In the genomic region with DNA sequence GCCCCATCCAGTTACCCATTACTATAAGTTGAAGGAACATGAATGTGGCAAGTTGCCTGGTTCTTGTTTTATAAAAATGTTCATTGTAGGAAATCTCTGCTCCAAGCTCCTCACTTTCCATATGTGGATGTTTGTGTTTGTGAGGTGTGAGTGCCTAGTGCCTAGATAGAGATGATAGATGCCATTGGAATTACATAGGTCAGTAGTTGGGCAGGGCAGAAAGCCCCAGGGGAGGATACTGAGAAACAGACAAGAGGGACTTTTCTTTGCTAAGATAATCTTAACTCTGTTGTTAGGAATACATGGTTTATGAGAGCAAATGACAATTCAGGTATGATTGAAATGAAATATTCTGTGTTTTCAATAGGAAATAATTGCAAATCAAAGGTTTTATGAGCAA, we compare ENCODE assay signal across 30 cellular contexts.
"Had no signal": no experiment of that assay in that cellular context is flagged by ENCODE, and none has a peak within 500 bp of the region (broad histone marks: within the 10 kb centered on the region; RNA-seq: fewer than 3 reads in every experiment).

No MANE protein-coding gene starts in this region.

- ATAC-seq: activated CD4-positive, alpha-beta T cell treated with anti-CD3 and anti-CD28 coated beads for 36 hours; activated CD8-positive, alpha-beta T cell treated with anti-CD3 and anti-CD28 coated beads, Interleukin-2, amount 10 ng/mL, durations not matched to agents 7 days and 5 days; activated naive CD4-positive, alpha-beta T cell treated with anti-CD3 and anti-CD28 coated beads, Interleukin-2, amount 50 U/mL, for 72 hours; activated T-cell treated with anti-CD3 and anti-CD28 coated beads, Interleukin-2, amount 50 U/mL, for 72 hours; foreskin keratinocyte; gastrocnemius medialis; heart left ventricle had no signal

- H3K27ac ChIP-seq: ascending aorta, brain microvascular endothelial cell, cardiac muscle cell, colonic mucosa, esophagus muscularis mucosa, foreskin keratinocyte, gastrocnemius medialis, heart left ventricle had no signal

- H3K36me3 Mint-ChIP-seq: activated CD4-positive, alpha-beta memory T cell treated with anti-CD3 and anti-CD28 coated beads for 36 hours; activated naive CD4-positive, alpha-beta T cell treated with anti-CD3 and anti-CD28 coated beads, Interleukin-2, amount 10 ng/mL, durations not matched to agents 7 days and 5 days; activated naive CD8-positive, alpha-beta T cell treated with anti-CD3 and anti-CD28 coated beads, Interleukin-2, amount 10 ng/mL, durations not matched to agents 7 days and 5 days had no signal

- H3K4me1 ChIP-seq: ascending aorta, colonic mucosa, gastrocnemius medialis had no signal

- H3K27ac Mint-ChIP-seq: activated CD4-positive, alpha-beta memory T cell treated with anti-CD3 and anti-CD28 coated beads for 36 hours; activated CD4-positive, alpha-beta T cell treated with anti-CD3 and anti-CD28 coated beads for 36 hours; activated CD4-positive, alpha-beta T cell treated with anti-CD3 and anti-CD28 coated beads, Interleukin-2, amount 10 ng/mL, durations not matched to agents 24 days and 14 days; activated CD8-positive, alpha-beta T cell treated with anti-CD3 and anti-CD28 coated beads, Interleukin-2, amount 10 ng/mL, durations not matched to agents 7 days and 5 days; activated naive CD4-positive, alpha-beta T cell treated with anti-CD3 and anti-CD28 coated beads, Interleukin-2, amount 10 ng/mL, durations not matched to agents 7 days and 5 days; activated naive CD4-positive, alpha-beta T cell treated with anti-CD3 and anti-CD28 coated beads, Interleukin-2, amount 50 U/mL, for 72 hours; activated naive CD8-positive, alpha-beta T cell treated with anti-CD3 and anti-CD28 coated beads, Interleukin-2, amount 10 ng/mL, durations not matched to agents 7 days and 5 days; activated T-cell treated with anti-CD3 and anti-CD28 coated beads, Interleukin-2, amount 50 U/mL, for 24 hours; activated T-cell treated with anti-CD3 and anti-CD28 coated beads, Interleukin-2, amount 50 U/mL, for 72 hours had no signal

- DNase-seq: activated CD4-positive, alpha-beta memory T cell treated with anti-CD3 and anti-CD28 coated beads for 36 hours; activated CD4-positive, alpha-beta T cell treated with anti-CD3 and anti-CD28 coated beads for 36 hours; activated CD4-positive, alpha-beta T cell treated with anti-CD3 and anti-CD28 coated beads, Interleukin-2, amount 10 ng/mL, durations not matched to agents 24 days and 14 days; activated CD4-positive, CD25-positive, alpha-beta regulatory T cell; activated CD4-positive, CD25-positive, alpha-beta regulatory T cell treated with anti-CD3 and anti-CD28 coated beads, Interleukin-2, amount 50 U/mL, for 72 hours; activated CD8-positive, alpha-beta memory T cell treated with anti-CD3 and anti-CD28 coated beads, Interleukin-2, amount 50 U/mL, for 48 hours; activated CD8-positive, alpha-beta T cell treated with anti-CD3 and anti-CD28 coated beads, Interleukin-2, amount 10 ng/mL, durations not matched to agents 7 days and 5 days; activated gamma-delta T cell; activated naive CD4-positive, alpha-beta T cell; activated naive CD4-positive, alpha-beta T cell treated with anti-CD3 and anti-CD28 coated beads, Interleukin-2, amount 10 ng/mL, durations not matched to agents 7 days and 5 days; activated naive CD8-positive, alpha-beta T cell treated with anti-CD3 and anti-CD28 coated beads, Interleukin-2, amount 10 ng/mL, durations not matched to agents 7 days and 5 days; activated T-cell treated with anti-CD3 and anti-CD28 coated beads for 4 hours; activated T-cell treated with anti-CD3 and anti-CD28 coated beads, Interleukin-2, amount 50 U/mL, for 24 hours; activated T-cell treated with anti-CD3 and anti-CD28 coated beads, Interleukin-2, amount 50 U/mL, for 72 hours; brain microvascular endothelial cell; central memory CD4-positive, alpha-beta T cell; cerebellar nuclear complex; colonic mucosa; effector CD8-positive, alpha-beta T cell; erythroblast; gastrocnemius medialis; glutamatergic neuron; heart left ventricle; T-helper 1 cell; T-helper 2 cell had no signal

- H3K27me3 Mint-ChIP-seq: activated CD4-positive, alpha-beta memory T cell treated with anti-CD3 and anti-CD28 coated beads for 36 hours; activated CD4-positive, alpha-beta T cell treated with anti-CD3 and anti-CD28 coated beads, Interleukin-2, amount 10 ng/mL, durations not matched to agents 24 days and 14 days; activated naive CD4-positive, alpha-beta T cell treated with anti-CD3 and anti-CD28 coated beads, Interleukin-2, amount 10 ng/mL, durations not matched to agents 7 days and 5 days had no signal

- H3K4me3 ChIP-seq: ascending aorta, cardiac muscle cell, colonic mucosa, esophagus muscularis mucosa, gastrocnemius medialis, heart left ventricle had no signal

- H3K9me3 ChIP-seq: ascending aorta, colonic mucosa, esophagus muscularis mucosa, gastrocnemius medialis, heart left ventricle had no signal

- H3K27me3 ChIP-seq: ascending aorta, brain microvascular endothelial cell, cardiac muscle cell, colonic mucosa, esophagus muscularis mucosa, foreskin keratinocyte, gastrocnemius medialis, heart left ventricle had no signal

- H3K9me3 Mint-ChIP-seq: activated CD4-positive, alpha-beta memory T cell treated with anti-CD3 and anti-CD28 coated beads for 36 hours; activated CD4-positive, alpha-beta T cell treated with anti-CD3 and anti-CD28 coated beads, Interleukin-2, amount 10 ng/mL, durations not matched to agents 24 days and 14 days; activated naive CD4-positive, alpha-beta T cell treated with anti-CD3 and anti-CD28 coated beads, Interleukin-2, amount 10 ng/mL, durations not matched to agents 7 days and 5 days; activated naive CD4-positive, alpha-beta T cell treated with anti-CD3 and anti-CD28 coated beads, Interleukin-2, amount 50 U/mL, for 72 hours; activated naive CD8-positive, alpha-beta T cell treated with anti-CD3 and anti-CD28 coated beads, Interleukin-2, amount 10 ng/mL, durations not matched to agents 7 days and 5 days; activated T-cell treated with anti-CD3 and anti-CD28 coated beads, Interleukin-2, amount 50 U/mL, for 24 hours; activated T-cell treated with anti-CD3 and anti-CD28 coated beads, Interleukin-2, amount 50 U/mL, for 72 hours had no signal

- H3K4me3 Mint-ChIP-seq: activated CD4-positive, alpha-beta memory T cell treated with anti-CD3 and anti-CD28 coated beads for 36 hours; activated CD4-positive, alpha-beta T cell treated with anti-CD3 and anti-CD28 coated beads for 36 hours; activated CD4-positive, alpha-beta T cell treated with anti-CD3 and anti-CD28 coated beads, Interleukin-2, amount 10 ng/mL, durations not matched to agents 24 days and 14 days; activated CD8-positive, alpha-beta T cell treated with anti-CD3 and anti-CD28 coated beads, Interleukin-2, amount 10 ng/mL, durations not matched to agents 7 days and 5 days; activated naive CD4-positive, alpha-beta T cell treated with anti-CD3 and anti-CD28 coated beads, Interleukin-2, amount 10 ng/mL, durations not matched to agents 7 days and 5 days; activated naive CD8-positive, alpha-beta T cell treated with anti-CD3 and anti-CD28 coated beads, Interleukin-2, amount 10 ng/mL, durations not matched to agents 7 days and 5 days; activated T-cell treated with anti-CD3 and anti-CD28 coated beads, Interleukin-2, amount 50 U/mL, for 24 hours; activated T-cell treated with anti-CD3 and anti-CD28 coated beads, Interleukin-2, amount 50 U/mL, for 72 hours had no signal

- H3K36me3 ChIP-seq: ascending aorta, brain microvascular endothelial cell, cardiac muscle cell, colonic mucosa, esophagus muscularis mucosa, gastrocnemius medialis, heart left ventricle had no signal
